Comparison of ENCODE assay signal across 15 cellular contexts in genomic region chr2:68646303-68646702, GRCh38. TPM values are rescaled to one million over a fixed set of nuclear protein-coding genes. Genes with fewer than 3 reads are reported as not detected.
DNase-seq lines count a peak whose midpoint lies in the region; ATAC-seq and TF ChIP-seq lines count a peak whose summit lies in the region.
"Had no signal": no experiment of that assay in that cellular context is flagged by ENCODE, and none has a peak within 500 bp of the region (broad histone marks: within the 10 kb centered on the region; RNA-seq: fewer than 3 reads in every experiment).

No MANE protein-coding gene starts in this region.

- H3K9me3 ChIP-seq in BE2C (no peaks in the 10 kb centered on the region), HEK293 (ENCODE audit: control insufficient read depth, insufficient read depth, low read depth, low read length) (no peaks in the 10 kb centered on the region)

- CTCF ChIA-PET in HEK293 (lab: Yijun Ruan, JAX), result interaction anchor here (0.5 to 4.5 kb wide), 6 partner anchors 51 to 683 kb away, joined by 3 to 22 read pairs (median 5); no protein-coding TSS in a partner anchor

- H3K4me3 ChIP-seq in BE2C (ENCODE audit: low read depth, low read length) (no peak overlapping the region), HEK293 (ENCODE audit: low read depth, low read length) (no peak overlapping the region), epithelial cell of proximal tubule (ENCODE audit: low read depth, low read length) (no peak overlapping the region)
- H3K4me3 ChIP-seq: SJCRH30 had no signal

- POLR2A ChIA-PET in HEK293 (lab: Yijun Ruan, JAX), result no interaction called here

- H3K27me3 ChIP-seq in BE2C, result peaks cover 13% of the 10 kb centered on the region

- DNase-seq in BE2C (no peak), OCI-M1 (lab: John Stamatoyannopoulos, UW) (peak; percentile 54), epithelial cell of proximal tubule (ENCODE audit: low read depth) (no peak), NCI-H1092 treated with DMSO at 0.1 percent for 48 hours (lab: John Stamatoyannopoulos, UW) (no peak), NCI-H524 treated with DMSO at 0.1 percent for 48 hours (lab: John Stamatoyannopoulos, UW) (no peak), NCI-H2029 treated with DMSO at 0.1 percent for 48 hours (lab: John Stamatoyannopoulos, UW) (no peak)
- DNase-seq: CD8-positive, alpha-beta T cell; NCI-H446 treated with DMSO at 0.1 percent for 48 hours; stimulated activated CD4-positive, alpha-beta T cell treated with anti-CD3 and anti-CD28 coated beads, Interleukin-1b, Interleukin-23, amount 100 ng/mL, for 48 hours; stimulated activated naive CD4-positive, alpha-beta T cell had no signal

- no peak overlapping the region for H3K27ac ChIP-seq in HEK293 (ENCODE audit: extremely low read depth, low read depth, low read length)
- H3K27ac ChIP-seq: SJCRH30 had no signal

- TF ChIP-seq CTCF in BE2C (IDR thresholded peaks at IDR 0.05; ENCODE audit: low read depth, low read length) (peak; percentile 24; the same call in 1 of the 2 replicates), HEK293 (tag by site-specific recombination; IDR thresholded peaks at IDR 0.05) (no peak; the same call in 1 of the 2 replicates), epithelial cell of proximal tubule (conservative IDR thresholded peaks at IDR 0.05; ENCODE audit: low read depth, low read length) (peak; percentile 46)

- H3K4me1 ChIP-seq in BE2C, result no peaks in the 10 kb centered on the region
- H3K4me1 ChIP-seq in HEK293 (ENCODE audit: control insufficient read depth, insufficient read depth, low read length), result no peaks in the 10 kb centered on the region
- H3K4me1 ChIP-seq: SJCRH30 had no signal

- no peak for ATAC-seq in HG03097 (IDR thresholded peaks at IDR 0.05; ENCODE audit: low FRiP score, unreplicated experiment)
- ATAC-seq: CD8-positive, alpha-beta T cell had no signal

- H3K36me3 ChIP-seq in BE2C (no peaks in the 10 kb centered on the region), HEK293 (ENCODE audit: control insufficient read depth in 2 of 2, insufficient read depth in 1 of 2, low read length in 2 of 2) (no peaks in the 10 kb centered on the region)
- H3K36me3 ChIP-seq: SJCRH30 had no signal

TF ChIP-seq in HEK293, 187 proteins besides CTCF, POLR2A, EP300 and RAD21:
- TF ChIP-seq ZNF311 (tag by site-specific recombination; IDR thresholded peaks at IDR 0.05; ENCODE audit: borderline replicate concordance) (no peak), ZNF19 (tag by site-specific recombination; IDR thresholded peaks at IDR 0.05; ENCODE audit: low read depth) (no peak), ZNF654 (tag by site-specific recombination; IDR thresholded peaks at IDR 0.05; ENCODE audit: low read depth) (peak; percentile 33)
TF ChIP-seq in HEK293: peak in this region for 1.

RNA-seq across cellular contexts. Expression of gene PROKR1, which starts 2.9 kb away (rescaled TPM):
- polyA plus RNA-seq in BE2C (2012; ENCODE audit: insufficient read depth, insufficient read length, low read depth), result not detected
- 0.14 TPM in 1 of 2 replicates, not detected in the other for total RNA-seq in epithelial cell of proximal tubule
- total RNA-seq: activated CD4-positive, alpha-beta T cell treated with anti-CD3 and anti-CD28 coated beads for 36 hours; CD8-positive, alpha-beta T cell; endothelial cell of umbilical vein; SJCRH30 had no signal
- polyA plus RNA-seq: endothelial cell of umbilical vein had no signal
